In genomic region chr11:126433989-126434949, GRCh38 we compare ENCODE assay signal across 1 cellular context.
TF ChIP-seq lines count a peak whose summit lies in the region.

No MANE protein-coding gene starts in this region.

TF ChIP-seq in K562, 482 proteins besides CTCF, POLR2A, EP300 and RAD21 (continued from another document):
- TF ChIP-seq, protein P1, sequence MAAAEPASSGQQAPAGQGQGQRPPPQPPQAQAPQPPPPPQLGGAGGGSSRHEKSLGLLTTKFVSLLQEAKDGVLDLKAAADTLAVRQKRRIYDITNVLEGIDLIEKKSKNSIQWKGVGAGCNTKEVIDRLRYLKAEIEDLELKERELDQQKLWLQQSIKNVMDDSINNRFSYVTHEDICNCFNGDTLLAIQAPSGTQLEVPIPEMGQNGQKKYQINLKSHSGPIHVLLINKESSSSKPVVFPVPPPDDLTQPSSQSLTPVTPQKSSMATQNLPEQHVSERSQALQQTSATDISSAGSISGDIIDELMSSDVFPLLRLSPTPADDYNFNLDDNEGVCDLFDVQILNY (CRISPR knock-in tag; IDR thresholded peaks at IDR 0.05): no peak
- TF ChIP-seq DIDO1 (tag; IDR thresholded peaks at IDR 0.05; ENCODE audit: low read depth): no peak
- no peak for TF ChIP-seq GATA2 (CRISPR knock-in tag; IDR thresholded peaks at IDR 0.05)
- no peak for TF ChIP-seq TOE1 (IDR thresholded peaks at IDR 0.05; ENCODE audit: borderline replicate concordance)
- TF ChIP-seq TOE1 (CRISPR knock-in tag; IDR thresholded peaks at IDR 0.05; ENCODE audit: borderline replicate concordance, low read depth): no peak
- no peak for TF ChIP-seq MYC (IDR thresholded peaks at IDR 0.05; ENCODE audit: low read depth, low read length)
- TF ChIP-seq MYC (CRISPR knock-in tag; IDR thresholded peaks at IDR 0.05; ENCODE audit: borderline replicate concordance, low read depth): no peak
- no peak for TF ChIP-seq MAFF (IDR thresholded peaks at IDR 0.05; ENCODE audit: low read length)
- TF ChIP-seq NFE2L1 (tag; IDR thresholded peaks at IDR 0.05; ENCODE audit: borderline replicate concordance, low read depth): no peak
- TF ChIP-seq VEZF1 (CRISPR knock-in tag; IDR thresholded peaks at IDR 0.05): no peak
